23 cellular contexts compared by ENCODE assay signal in the genomic region with DNA sequence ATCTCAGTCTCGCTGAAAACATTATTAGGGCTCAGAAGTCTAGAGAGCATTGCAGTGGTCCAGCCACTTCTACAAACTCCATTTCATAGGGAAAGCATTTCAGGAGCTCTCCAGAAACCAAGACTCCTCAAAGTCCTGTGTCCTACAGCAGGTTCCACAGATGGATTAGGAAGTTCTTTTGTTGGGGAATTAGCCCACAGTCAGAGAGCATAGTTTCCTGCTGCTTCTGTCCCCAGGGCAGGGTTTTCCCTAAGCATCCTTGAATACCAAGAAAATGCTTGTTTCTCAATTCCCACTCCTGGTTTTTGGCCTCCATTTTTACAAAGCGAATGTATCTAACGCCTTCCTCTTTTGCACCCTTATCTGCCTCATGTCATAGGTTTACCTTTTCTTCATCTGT.
"Had no signal": no experiment of that assay in that cellular context is flagged by ENCODE, and none has a peak within 500 bp of the region (broad histone marks: within the 10 kb centered on the region; RNA-seq: fewer than 3 reads in every experiment).

No MANE protein-coding gene starts in this region.

- DNase-seq: dermis blood vessel endothelial cell; dorsolateral prefrontal cortex; effector CD4-positive, alpha-beta T cell; effector memory CD4-positive, alpha-beta T cell; erythroblast; esophagus squamous epithelium; foreskin fibroblast; foreskin melanocyte; gastrocnemius medialis; glutamatergic neuron; head of caudate nucleus; heart right ventricle; hippocampal formation; left cardiac atrium; left lung; left ventricle myocardium superior; lower lobe of right lung; mesenchymal stem cell; midbrain; naive thymus-derived CD4-positive, alpha-beta T cell had no signal

- H3K4me1 ChIP-seq: esophagus squamous epithelium, gastrocnemius medialis, heart right ventricle, left lung, lower lobe of right lung had no signal

- H3K4me3 Mint-ChIP-seq: naive thymus-derived CD4-positive, alpha-beta T cell had no signal

- H3K27ac ChIP-seq: coronary artery, dorsolateral prefrontal cortex, epithelial cell of prostate, esophagus squamous epithelium, gastrocnemius medialis, heart right ventricle, left lung, lower lobe of right lung had no signal

- H3K27me3 ChIP-seq: esophagus squamous epithelium, gastrocnemius medialis, left lung had no signal

- H3K4me1 Mint-ChIP-seq: naive thymus-derived CD4-positive, alpha-beta T cell had no signal

- H3K36me3 Mint-ChIP-seq: naive thymus-derived CD4-positive, alpha-beta T cell had no signal

- ATAC-seq: esophagus mucosa; gastrocnemius medialis; heart right ventricle; left cardiac atrium; left lung; left ventricle myocardium superior; lower lobe of right lung; naive thymus-derived CD4-positive, alpha-beta T cell had no signal

- H3K27ac Mint-ChIP-seq: naive thymus-derived CD4-positive, alpha-beta T cell had no signal

- H3K9me3 ChIP-seq: esophagus squamous epithelium, gastrocnemius medialis, heart right ventricle, left lung, lower lobe of right lung had no signal

- H3K36me3 ChIP-seq: esophagus squamous epithelium, gastrocnemius medialis, heart right ventricle, left lung, lower lobe of right lung had no signal

- H3K4me3 ChIP-seq: coronary artery, dorsolateral prefrontal cortex, esophagus squamous epithelium, gastrocnemius medialis, heart right ventricle, left lung, lower lobe of right lung had no signal
